6 cellular contexts compared by ENCODE assay signal in genomic region chr14:20454359-20454644, GRCh38. TPM values are rescaled to one million over a fixed set of nuclear protein-coding genes. Genes with fewer than 3 reads are reported as not detected.
DNase-seq lines count a peak whose midpoint lies in the region; ATAC-seq, FAIRE-seq and TF ChIP-seq lines count a peak whose summit lies in the region.

No MANE protein-coding gene starts in this region.

- CTCF ChIA-PET in BJ (lab: Yijun Ruan, JAX): interaction anchor here (1.6 kb wide), 1 partner anchor 40 kb away, joined by 16 read pairs; the partner anchor contains the start of gene TEP1

- H3K36me3 ChIP-seq in BJ (ENCODE audit: control insufficient read depth, insufficient read depth, low read length) (peaks cover 27% of the 10 kb centered on the region), pancreas (peaks cover 3 to 58% (median 37%) of the 10 kb centered on the region in 3 donors)

- TF ChIP-seq CTCF in BJ (IDR thresholded peaks at IDR 0.05; ENCODE audit: insufficient read depth, low read depth, low read length): no peak
- TF ChIP-seq CTCF in pancreas (IDR thresholded peaks at IDR 0.05): no peak

- WGBS in pancreas, 2 donors: 0 to 1% methylated on average over 17 of the region's 17 CpGs

- peaks cover 7 to 14% (median 9%) of the 10 kb centered on the region in 3 donors for H3K4me1 ChIP-seq in pancreas

- POLR2A ChIA-PET in BJ (lab: Charles Lee): no interaction called here

- H3K4me3 ChIP-seq in BJ (ENCODE audit: low read depth, low read length): peak overlapping the region; percentile 65
- H3K4me3 ChIP-seq in pancreas: peak overlapping the region; percentile 53 to 82 (median 68)

- no peak for FAIRE-seq in pancreas (lab: Jason Lieb, UNC)

- ATAC-seq in GM21717 (IDR thresholded peaks at IDR 0.05; ENCODE audit: unreplicated experiment): peak; percentile 34
- ATAC-seq in pancreas: peak; percentile 73 to 84 (median 78)

- intact Hi-C loops in pancreas (cut with DNase I): loop anchor here in 1 of 3 donors (10.0 kb wide), 1 partner anchor 120 kb away; the partner anchor contains the start of gene CCNB1IP1

- DNase-seq in BJ (ENCODE audit: low read depth): peak; percentile 22
- peak; percentile 91 for DNase-seq in NCI-H1694 (lab: John Stamatoyannopoulos, UW)
- peak in 6 of 61 donors; percentile 62 to 80 (median 70) for DNase-seq in caudate nucleus (lab: John Stamatoyannopoulos, UW)
- peak in 1 of 6 donors; percentile 79 for DNase-seq in pancreas
- no peak for DNase-seq in retina

- H3K27me3 ChIP-seq in BJ (ENCODE audit: control insufficient read depth, insufficient read depth, low read length) (no peaks in the 10 kb centered on the region), pancreas (no peaks in the 10 kb centered on the region)

- no peaks in the 10 kb centered on the region for H3K9me3 ChIP-seq in pancreas

- H3K27ac ChIP-seq in caudate nucleus (ENCODE audit: low read depth, low read length) (peak overlapping the region; percentile 99), pancreas (peak overlapping the region; percentile 78 to 95 (median 88))

RNA-seq across cellular contexts. Expression of gene OSGEP, which starts 0.3 kb away (rescaled TPM):
- polyA plus RNA-seq in BJ (2011; rRNA removed) (21.2 and 28.9 TPM in 2 replicates), pancreas (10 to 100 TPM; 41.2 to 69.8 TPM)
- 24.4 and 34.2 TPM in 2 replicates for polyA minus RNA-seq in BJ (2011; rRNA and poly(A)+ RNA removed)
- 10 to 100 TPM; 11.4 to 16.0 (median 13.9) TPM for total RNA-seq in pancreas

RNA-seq across cellular contexts. Expression of gene APEX1, which starts 0.7 kb away (rescaled TPM):
- polyA plus RNA-seq in BJ (2011; rRNA removed) (219 and 237 TPM in 2 replicates), pancreas (10 to 100 TPM; 53.9 to 88.2 TPM)
- polyA minus RNA-seq in BJ (2011; rRNA and poly(A)+ RNA removed): 77.2 and 135 TPM in 2 replicates
- total RNA-seq in pancreas: 100 to 1,000 TPM in 1 of 6 donors, 10 to 100 TPM in 5; 50.9 to 107 (median 64.6) TPM

RNA-seq across cellular contexts. Expression of gene PIP4P1, which starts 6.9 kb away (rescaled TPM):
- polyA plus RNA-seq in BJ (2011; rRNA removed) (28.6 and 38.3 TPM in 2 replicates), pancreas (10 to 100 TPM; 26.8 to 38.2 TPM)
- polyA minus RNA-seq in BJ (2011; rRNA and poly(A)+ RNA removed): 26.0 and 45.9 TPM in 2 replicates
- 10 to 100 TPM in 5 of 6 donors, 1 to 10 TPM in 1; 8.9 to 20.5 (median 14.4) TPM for total RNA-seq in pancreas

RNA-seq across cellular contexts. Expression of gene PNP, which starts 14.9 kb away (rescaled TPM):
- 18.4 and 21.4 TPM in 2 replicates for polyA plus RNA-seq in BJ (2011; rRNA removed)
- 6.2 and 11.1 TPM in 2 replicates for polyA minus RNA-seq in BJ (2011; rRNA and poly(A)+ RNA removed)
- total RNA-seq in pancreas: 10 to 100 TPM in 2 of 6 donors, 1 to 10 TPM in 4; 6.2 to 17.2 (median 8.4) TPM
- 10 to 100 TPM in 1 of 2 donors, 1 to 10 TPM in 1; 9.0 to 24.0 TPM for polyA plus RNA-seq in pancreas

RNA-seq across cellular contexts. Expression of gene KLHL33, which starts 18.3 kb away (rescaled TPM):
- polyA plus RNA-seq in BJ (2011; rRNA removed) (0.12 and 0.22 TPM in 2 replicates), pancreas (under 1 TPM; 0.12 to 0.15 TPM)
- 0.15 and 0.24 TPM in 2 replicates for polyA minus RNA-seq in BJ (2011; rRNA and poly(A)+ RNA removed)
- total RNA-seq in pancreas: under 1 TPM; 0.08 to 0.34 (median 0.13) TPM
